ENCODE assay signal across 14 cellular contexts in genomic region chr6:116327803-116328527, GRCh38. TPM values are rescaled to one million over a fixed set of nuclear protein-coding genes. Genes with fewer than 3 reads are reported as not detected.
A peak's percentile ranks its signal among the peaks of the same experiment; 100 is the strongest.
DNase-seq lines count a peak whose midpoint lies in the region; ATAC-seq and TF ChIP-seq lines count a peak whose summit lies in the region.
"Had no signal": no experiment of that assay in that cellular context is flagged by ENCODE, and none has a peak within 500 bp of the region (broad histone marks: within the 10 kb centered on the region; RNA-seq: fewer than 3 reads in every experiment).

No MANE protein-coding gene starts in this region.

- WGBS in adrenal gland, 4 donors, result 64 to 79% (median 69%) methylated on average over 6 of the region's 6 CpGs
- WGBS in aorta, 2 donors, result 58 to 63% methylated on average over 6 of the region's 6 CpGs

- no peak for TF ChIP-seq CTCF in adrenal gland (IDR thresholded peaks at IDR 0.05)
- TF ChIP-seq CTCF in osteocyte (IDR thresholded peaks at IDR 0.05), result no peak

- H3K4me1 Mint-ChIP-seq in osteocyte (ENCODE audit: unreplicated experiment), result peaks cover 32% of the 10 kb centered on the region
- no peaks in the 10 kb centered on the region for H3K4me1 Mint-ChIP-seq in activated naive CD8-positive, alpha-beta T cell treated with anti-CD3 and anti-CD28 coated beads for 36 hours
- H3K4me1 Mint-ChIP-seq: IgD-negative memory B cell; stimulated activated effector memory CD8-positive, alpha-beta T cell treated with anti-CD3 and anti-CD28 coated beads, Interleukin-12 subunit alpha, Interleukin-12 subunit beta, amount 100 ng/mL, for 72 hours had no signal

- ATAC-seq in aorta (ENCODE audit: low FRiP score), result no peak
- ATAC-seq: stimulated activated effector memory CD8-positive, alpha-beta T cell treated with anti-CD3 and anti-CD28 coated beads, Interleukin-12 subunit alpha, Interleukin-12 subunit beta, amount 100 ng/mL, for 72 hours had no signal

- DNase-seq in ELF-1 (ENCODE audit: low read depth, low spot score), result peak; percentile 27
- no peak for DNase-seq in adrenal gland
- peak; percentile 64 for DNase-seq in iPS DF 4.7 (ENCODE audit: extremely low read depth, low spot score)
- DNase-seq in osteocyte (ENCODE audit: extremely low spot score, unreplicated experiment), result no peak
- no peak for DNase-seq in aorta
- DNase-seq in erythroblast (lab: John Stamatoyannopoulos, UW), result no peak
- no peak for DNase-seq in inferior parietal cortex (ENCODE audit: extremely low spot score)
- DNase-seq in activated naive CD8-positive, alpha-beta T cell treated with anti-CD3 and anti-CD28 coated beads for 36 hours, result no peak
- DNase-seq: foreskin melanocyte, kidney glomerular epithelial cell, naive B cell, NCI-H1048 had no signal

- peaks cover 1% of the 10 kb centered on the region for H3K36me3 Mint-ChIP-seq in osteocyte (ENCODE audit: unreplicated experiment)
- H3K36me3 Mint-ChIP-seq in activated naive CD8-positive, alpha-beta T cell treated with anti-CD3 and anti-CD28 coated beads for 36 hours, result no peaks in the 10 kb centered on the region
- H3K36me3 Mint-ChIP-seq: stimulated activated effector memory CD8-positive, alpha-beta T cell treated with anti-CD3 and anti-CD28 coated beads, Interleukin-12 subunit alpha, Interleukin-12 subunit beta, amount 100 ng/mL, for 72 hours had no signal

- H3K9me3 ChIP-seq in adrenal gland (replicated peaks in 1 of 3) (no peaks in the 10 kb centered on the region), aorta (ENCODE audit: control insufficient read depth, low read length) (no peaks in the 10 kb centered on the region)

- H3K4me1 ChIP-seq in adrenal gland (replicated peaks in 1 of 2) (no peaks in the 10 kb centered on the region), aorta (ENCODE audit: control insufficient read depth in 1 of 2, insufficient read depth in 2 of 2, low read length in 2 of 2) (no peaks in the 10 kb centered on the region)

- H3K27ac ChIP-seq in adrenal gland (peak overlapping the region in 3 of 5 donors; percentile 37 to 74 (median 48)), aorta (ENCODE audit: low read depth in 1 of 2, low read length in 2 of 2) (no peak overlapping the region)

- no peaks in the 10 kb centered on the region for H3K27me3 Mint-ChIP-seq in osteocyte (ENCODE audit: unreplicated experiment)
- H3K27me3 Mint-ChIP-seq in activated naive CD8-positive, alpha-beta T cell treated with anti-CD3 and anti-CD28 coated beads for 36 hours, result no peaks in the 10 kb centered on the region
- H3K27me3 Mint-ChIP-seq: IgD-negative memory B cell, naive B cell had no signal

- intact Hi-C loops in adrenal gland (cut with DNase I), result no loop called here
- intact Hi-C loops in aorta (cut with DNase I), result loop anchor here in 1 of 2 donors (5.0 kb wide), 1 partner anchor 39 kb away; no protein-coding TSS in a partner anchor

- peak overlapping the region; percentile 27 for H3K27ac Mint-ChIP-seq in osteocyte (ENCODE audit: unreplicated experiment)
- no peak overlapping the region for H3K27ac Mint-ChIP-seq in activated naive CD8-positive, alpha-beta T cell treated with anti-CD3 and anti-CD28 coated beads for 36 hours
- H3K27ac Mint-ChIP-seq: IgD-negative memory B cell; stimulated activated effector memory CD8-positive, alpha-beta T cell treated with anti-CD3 and anti-CD28 coated beads, Interleukin-12 subunit alpha, Interleukin-12 subunit beta, amount 100 ng/mL, for 72 hours had no signal

- peaks cover 2% of the 10 kb centered on the region for H3K9me3 Mint-ChIP-seq in osteocyte (ENCODE audit: unreplicated experiment)
- H3K9me3 Mint-ChIP-seq in activated naive CD8-positive, alpha-beta T cell treated with anti-CD3 and anti-CD28 coated beads for 36 hours, result peaks cover 2% of the 10 kb centered on the region

- no peak for TF ChIP-seq POLR2A in adrenal gland (IDR thresholded peaks at IDR 0.05)
- no peak for TF ChIP-seq POLR2A in erythroblast (IDR thresholded peaks at IDR 0.05; ENCODE audit: low read length)

- no peaks in the 10 kb centered on the region for H3K27me3 ChIP-seq in adrenal gland
- H3K27me3 ChIP-seq in aorta (ENCODE audit: control insufficient read depth in 1 of 2, insufficient read depth in 2 of 2, low read length in 1 of 2), result no peaks in the 10 kb centered on the region

- H3K4me3 ChIP-seq in adrenal gland, result no peak overlapping the region
- no peak overlapping the region for H3K4me3 ChIP-seq in aorta (ENCODE audit: low read length in 2 of 2)

- H3K36me3 ChIP-seq in adrenal gland (replicated peaks in 1 of 2), result no peaks in the 10 kb centered on the region
- no peaks in the 10 kb centered on the region for H3K36me3 ChIP-seq in aorta (ENCODE audit: control insufficient read depth in 1 of 2, insufficient read depth in 2 of 2, low read length in 1 of 2)

- H3K4me3 Mint-ChIP-seq in osteocyte (ENCODE audit: unreplicated experiment), result peak overlapping the region; percentile 5
- no peak overlapping the region for H3K4me3 Mint-ChIP-seq in activated naive CD8-positive, alpha-beta T cell treated with anti-CD3 and anti-CD28 coated beads for 36 hours
- H3K4me3 Mint-ChIP-seq: IgD-negative memory B cell; naive B cell; stimulated activated effector memory CD8-positive, alpha-beta T cell treated with anti-CD3 and anti-CD28 coated beads, Interleukin-12 subunit alpha, Interleukin-12 subunit beta, amount 100 ng/mL, for 72 hours had no signal

RNA-seq across cellular contexts. Expression of gene DSE, which starts 42.8 kb away (rescaled TPM):
- total RNA-seq in adrenal gland, result 10 to 100 TPM; 14.5 to 67.4 (median 44.4) TPM
- 10 to 100 TPM in 1 of 3 donors, 1 to 10 TPM in 2; 7.7 to 17.2 (median 8.7) TPM for polyA plus RNA-seq in adrenal gland
- 57.2 and 67.1 TPM in 2 replicates for total RNA-seq in osteocyte
- total RNA-seq in aorta, result 10 to 100 TPM; 49.8 to 96.7 TPM
- polyA plus RNA-seq in aorta, result 10 to 100 TPM in 1 of 2 donors, 1 to 10 TPM in 1; 8.5 to 15.9 TPM
- 1 to 10 TPM; 3.2 to 4.9 TPM for total RNA-seq in activated naive CD8-positive, alpha-beta T cell treated with anti-CD3 and anti-CD28 coated beads for 36 hours

RNA-seq across cellular contexts. Expression of gene TSPYL1, which starts 48.2 kb away (rescaled TPM):
- total RNA-seq in adrenal gland, result 100 to 1,000 TPM; 164 to 271 (median 212) TPM
- 100 to 1,000 TPM in 1 of 3 donors, 10 to 100 TPM in 2; 24.8 to 111 (median 42.6) TPM for polyA plus RNA-seq in adrenal gland
- total RNA-seq in osteocyte, result 64.9 and 65.3 TPM in 2 replicates
- total RNA-seq in aorta, result 10 to 100 TPM; 77.2 to 78.0 TPM
- 10 to 100 TPM; 30.8 to 32.2 TPM for polyA plus RNA-seq in aorta
- 10 to 100 TPM; 45.4 to 46.0 TPM for total RNA-seq in activated naive CD8-positive, alpha-beta T cell treated with anti-CD3 and anti-CD28 coated beads for 36 hours

Comparison
In these comparisons a context has a peak if more than half of its experiments do, and no peak if none do; other contexts are left out.
1. DNase-seq: peak in ELF-1 (single experiment) and iPS DF 4.7 (single experiment); none in adrenal gland (0 of 7), osteocyte (single experiment), aorta (0 of 2), erythroblast (0 of 2), inferior parietal cortex (single experiment) and activated naive CD8-positive, alpha-beta T cell treated with anti-CD3 and anti-CD28 coated beads for 36 hours (single experiment).
2. H3K27ac ChIP-seq: peak in adrenal gland (3 of 5); none in aorta (0 of 2).